ENCODE assay signal across 16 cellular contexts in the genomic region with DNA sequence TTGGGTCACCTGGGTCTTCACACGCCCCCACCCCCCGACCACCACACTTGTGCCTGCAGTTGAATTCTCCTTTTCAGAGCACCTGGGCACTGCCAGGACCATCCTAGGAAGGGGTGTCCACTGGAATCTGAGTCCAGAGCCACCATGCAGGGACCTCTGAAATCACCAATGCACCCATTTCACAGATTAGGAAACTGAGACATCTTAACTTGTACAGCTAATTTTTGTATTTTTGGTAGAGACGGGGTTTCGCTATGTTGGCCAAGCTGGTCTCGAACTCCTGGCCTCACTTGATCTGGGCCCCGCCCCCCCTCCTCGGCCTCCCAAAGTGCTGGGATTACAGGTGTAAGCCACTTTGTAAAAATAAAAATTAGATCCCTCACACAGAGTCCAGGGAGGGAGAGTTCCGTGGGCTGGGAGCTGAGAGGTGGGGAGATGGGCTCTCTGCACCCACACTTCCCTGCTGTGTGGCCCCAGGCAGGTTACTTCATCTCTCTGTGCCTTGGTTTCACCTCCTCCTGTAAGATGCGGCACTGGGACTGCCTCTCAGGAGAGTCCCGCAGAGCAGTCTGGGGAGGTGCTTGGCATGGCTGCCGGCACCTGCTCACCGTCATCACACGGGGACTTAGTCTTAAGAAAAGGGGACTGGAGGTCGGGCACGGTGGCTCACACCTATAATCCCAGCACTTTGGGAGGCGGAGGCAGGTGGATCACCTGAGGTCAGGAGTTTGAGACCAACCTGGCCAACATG. TPM values are rescaled to one million over a fixed set of nuclear protein-coding genes. Genes with fewer than 3 reads are reported as not detected.
DNase-seq lines count a peak whose midpoint lies in the region; ATAC-seq and TF ChIP-seq lines count a peak whose summit lies in the region.
"Had no signal": no experiment of that assay in that cellular context is flagged by ENCODE, and none has a peak within 500 bp of the region (broad histone marks: within the 10 kb centered on the region; RNA-seq: fewer than 3 reads in every experiment).

No MANE protein-coding gene starts in this region.

- peak overlapping the region; percentile 60 for H3K4me3 Mint-ChIP-seq in activated CD4-positive, alpha-beta memory T cell treated with anti-CD3 and anti-CD28 coated beads for 36 hours
- no peak overlapping the region for H3K4me3 Mint-ChIP-seq in activated CD4-positive, alpha-beta memory T cell treated with anti-CD3 and anti-CD28 coated beads, Interleukin-2, amount 10 ng/mL, durations not matched to agents 7 days and 5 days
- peak overlapping the region; percentile 35 for H3K4me3 Mint-ChIP-seq in activated T-helper 2 cell treated with anti-CD3 and anti-CD28 coated beads, Interferon-gamma antibody, Interleukin-2, Interleukin-4, amounts not matched to agents 10 μg/mL and 5 μg/mL and 100 μg/mL, durations not matched to agents 14 hours and 24 hours and 36 hours (ENCODE audit: low read depth)
- H3K4me3 Mint-ChIP-seq in stimulated activated memory B cell treated with anti-CD40 and anti-IgM and Interleukin-4, amounts not matched to agents 10 μg/mL and 1 μg/mL and 100 μg/mL, for 72 hours = peak overlapping the region; percentile 39
- H3K4me3 Mint-ChIP-seq in activated naive CD4-positive, alpha-beta T cell treated with anti-CD3 and anti-CD28 coated beads for 36 hours = no peak overlapping the region
- H3K4me3 Mint-ChIP-seq: activated T-cell treated with anti-CD3 and anti-CD28 coated beads, Interleukin-2, amount 50 U/mL, for 24 hours had no signal

- no peak for DNase-seq in activated CD4-positive, alpha-beta memory T cell treated with anti-CD3 and anti-CD28 coated beads for 36 hours
- no peak for DNase-seq in activated CD4-positive, alpha-beta memory T cell treated with anti-CD3 and anti-CD28 coated beads, Interleukin-2, amount 10 ng/mL, durations not matched to agents 7 days and 5 days
- DNase-seq in activated T-helper 2 cell treated with anti-CD3 and anti-CD28 coated beads, Interferon-gamma antibody, Interleukin-2, Interleukin-4, amounts not matched to agents 10 μg/mL and 5 μg/mL and 100 μg/mL, durations not matched to agents 14 hours and 24 hours and 36 hours (ENCODE audit: low spot score) = no peak
- DNase-seq in NCI-H446 (lab: John Stamatoyannopoulos, UW) (no peak), GM20000 (ENCODE audit: low spot score) (no peak)
- no peak for DNase-seq in activated naive CD4-positive, alpha-beta T cell treated with anti-CD3 and anti-CD28 coated beads for 36 hours
- DNase-seq: NCI-H510A, SHP77 treated with DMSO at 0.1 percent for 48 hours had no signal

- no peak overlapping the region for H3K27ac Mint-ChIP-seq in activated CD4-positive, alpha-beta memory T cell treated with anti-CD3 and anti-CD28 coated beads for 36 hours
- H3K27ac Mint-ChIP-seq in activated CD4-positive, alpha-beta memory T cell treated with anti-CD3 and anti-CD28 coated beads, Interleukin-2, amount 10 ng/mL, durations not matched to agents 7 days and 5 days = no peak overlapping the region
- H3K27ac Mint-ChIP-seq in activated T-helper 2 cell treated with anti-CD3 and anti-CD28 coated beads, Interferon-gamma antibody, Interleukin-2, Interleukin-4, amounts not matched to agents 10 μg/mL and 5 μg/mL and 100 μg/mL, durations not matched to agents 14 hours and 24 hours and 36 hours = no peak overlapping the region
- no peak overlapping the region for H3K27ac Mint-ChIP-seq in stimulated activated memory B cell treated with anti-CD40 and anti-IgM and Interleukin-4, amounts not matched to agents 10 μg/mL and 1 μg/mL and 100 μg/mL, for 72 hours
- H3K27ac Mint-ChIP-seq in activated naive CD4-positive, alpha-beta T cell treated with anti-CD3 and anti-CD28 coated beads for 36 hours = no peak overlapping the region
- H3K27ac Mint-ChIP-seq: activated T-cell treated with anti-CD3 and anti-CD28 coated beads, Interleukin-2, amount 50 U/mL, for 24 hours; immature natural killer cell had no signal

- H3K4me1 ChIP-seq in HEK293 (ENCODE audit: control insufficient read depth, insufficient read depth, low read length) = no peaks in the 10 kb centered on the region
- H3K4me1 ChIP-seq: psoas muscle had no signal

- no peaks in the 10 kb centered on the region for H3K9me3 Mint-ChIP-seq in activated CD4-positive, alpha-beta memory T cell treated with anti-CD3 and anti-CD28 coated beads for 36 hours
- H3K9me3 Mint-ChIP-seq in activated CD4-positive, alpha-beta memory T cell treated with anti-CD3 and anti-CD28 coated beads, Interleukin-2, amount 10 ng/mL, durations not matched to agents 7 days and 5 days = no peaks in the 10 kb centered on the region
- no peaks in the 10 kb centered on the region for H3K9me3 Mint-ChIP-seq in activated T-helper 2 cell treated with anti-CD3 and anti-CD28 coated beads, Interferon-gamma antibody, Interleukin-2, Interleukin-4, amounts not matched to agents 10 μg/mL and 5 μg/mL and 100 μg/mL, durations not matched to agents 14 hours and 24 hours and 36 hours
- no peaks in the 10 kb centered on the region for H3K9me3 Mint-ChIP-seq in stimulated activated memory B cell treated with anti-CD40 and anti-IgM and Interleukin-4, amounts not matched to agents 10 μg/mL and 1 μg/mL and 100 μg/mL, for 72 hours
- H3K9me3 Mint-ChIP-seq in activated naive CD4-positive, alpha-beta T cell treated with anti-CD3 and anti-CD28 coated beads for 36 hours = no peaks in the 10 kb centered on the region
- H3K9me3 Mint-ChIP-seq: activated T-cell treated with anti-CD3 and anti-CD28 coated beads, Interleukin-2, amount 50 U/mL, for 24 hours; immature natural killer cell; stimulated activated naive CD8-positive, alpha-beta T cell treated with anti-CD3 and anti-CD28 coated beads, Interleukin-15, amount 100 ng/mL, for 72 hours had no signal

- intact Hi-C loops in activated CD4-positive, alpha-beta memory T cell treated with anti-CD3 and anti-CD28 coated beads for 36 hours (cut with micrococcal nuclease) = loop anchor here (1.0 kb wide), 3 partner anchors 31 to 112 kb away; no protein-coding TSS in a partner anchor
- intact Hi-C loops in activated T-helper 2 cell treated with anti-CD3 and anti-CD28 coated beads, Interferon-gamma antibody, Interleukin-2, Interleukin-4, amounts not matched to agents 10 μg/mL and 5 μg/mL and 100 μg/mL, durations not matched to agents 14 hours and 24 hours and 36 hours (cut with micrococcal nuclease) = loop anchor here (1.0 kb wide), 1 partner anchor 112 kb away; no protein-coding TSS in a partner anchor
- intact Hi-C loops in activated naive CD4-positive, alpha-beta T cell treated with anti-CD3 and anti-CD28 coated beads for 36 hours (cut with micrococcal nuclease) = loop anchor here (1.0 kb wide), 3 partner anchors 31 to 112 kb away; no protein-coding TSS in a partner anchor

- H3K9me3 ChIP-seq in HEK293 (ENCODE audit: control insufficient read depth, insufficient read depth, low read depth, low read length) = no peaks in the 10 kb centered on the region
- H3K9me3 ChIP-seq: psoas muscle had no signal

- peaks cover 2% of the 10 kb centered on the region for H3K4me1 Mint-ChIP-seq in activated CD4-positive, alpha-beta memory T cell treated with anti-CD3 and anti-CD28 coated beads for 36 hours (ENCODE audit: low read depth)
- peaks cover 3% of the 10 kb centered on the region for H3K4me1 Mint-ChIP-seq in activated CD4-positive, alpha-beta memory T cell treated with anti-CD3 and anti-CD28 coated beads, Interleukin-2, amount 10 ng/mL, durations not matched to agents 7 days and 5 days
- no peaks in the 10 kb centered on the region for H3K4me1 Mint-ChIP-seq in activated T-helper 2 cell treated with anti-CD3 and anti-CD28 coated beads, Interferon-gamma antibody, Interleukin-2, Interleukin-4, amounts not matched to agents 10 μg/mL and 5 μg/mL and 100 μg/mL, durations not matched to agents 14 hours and 24 hours and 36 hours (ENCODE audit: low read depth)
- H3K4me1 Mint-ChIP-seq in stimulated activated memory B cell treated with anti-CD40 and anti-IgM and Interleukin-4, amounts not matched to agents 10 μg/mL and 1 μg/mL and 100 μg/mL, for 72 hours = no peaks in the 10 kb centered on the region
- peaks cover 3% of the 10 kb centered on the region for H3K4me1 Mint-ChIP-seq in activated naive CD4-positive, alpha-beta T cell treated with anti-CD3 and anti-CD28 coated beads for 36 hours (ENCODE audit: low read depth)
- H3K4me1 Mint-ChIP-seq: stimulated activated naive CD8-positive, alpha-beta T cell treated with anti-CD3 and anti-CD28 coated beads, Interleukin-15, amount 100 ng/mL, for 72 hours had no signal

- no peaks in the 10 kb centered on the region for H3K36me3 Mint-ChIP-seq in activated CD4-positive, alpha-beta memory T cell treated with anti-CD3 and anti-CD28 coated beads for 36 hours
- no peaks in the 10 kb centered on the region for H3K36me3 Mint-ChIP-seq in activated CD4-positive, alpha-beta memory T cell treated with anti-CD3 and anti-CD28 coated beads, Interleukin-2, amount 10 ng/mL, durations not matched to agents 7 days and 5 days (ENCODE audit: low read depth)
- H3K36me3 Mint-ChIP-seq in activated T-helper 2 cell treated with anti-CD3 and anti-CD28 coated beads, Interferon-gamma antibody, Interleukin-2, Interleukin-4, amounts not matched to agents 10 μg/mL and 5 μg/mL and 100 μg/mL, durations not matched to agents 14 hours and 24 hours and 36 hours (ENCODE audit: low read depth) = no peaks in the 10 kb centered on the region
- no peaks in the 10 kb centered on the region for H3K36me3 Mint-ChIP-seq in stimulated activated memory B cell treated with anti-CD40 and anti-IgM and Interleukin-4, amounts not matched to agents 10 μg/mL and 1 μg/mL and 100 μg/mL, for 72 hours
- H3K36me3 Mint-ChIP-seq in activated naive CD4-positive, alpha-beta T cell treated with anti-CD3 and anti-CD28 coated beads for 36 hours (ENCODE audit: low read depth) = no peaks in the 10 kb centered on the region
- H3K36me3 Mint-ChIP-seq: immature natural killer cell, naive B cell had no signal

- CTCF ChIA-PET in activated CD4-positive, alpha-beta memory T cell treated with anti-CD3 and anti-CD28 coated beads for 36 hours (lab: Charles Lee) = interaction anchor here (1.1 to 4.6 kb wide), 9 partner anchors 12 to 119 kb away, joined by 4 to 103 read pairs (median 8); no protein-coding TSS in a partner anchor
- CTCF ChIA-PET in activated CD4-positive, alpha-beta memory T cell treated with anti-CD3 and anti-CD28 coated beads, Interleukin-2, amount 10 ng/mL, durations not matched to agents 7 days and 5 days (lab: Charles Lee) = interaction anchor here (0.6 to 6.1 kb wide), 17 partner anchors 9 to 155 kb away, joined by 3 to 62 read pairs (median 6); a partner anchor contains a TSS
- CTCF ChIA-PET in HEK293 (lab: Yijun Ruan, JAX) = interaction anchor here (0.6 to 10.9 kb wide), 48 partner anchors 9 to 906 kb away, joined by 3 to 138 read pairs (median 4); a partner anchor contains a TSS
- CTCF ChIA-PET in activated naive CD4-positive, alpha-beta T cell treated with anti-CD3 and anti-CD28 coated beads for 36 hours (lab: Charles Lee) = interaction anchor here (0.6 to 4.7 kb wide), 18 partner anchors 8 to 347 kb away, joined by 3 to 27 read pairs (median 4); no protein-coding TSS in a partner anchor

- POLR2A ChIA-PET in activated CD4-positive, alpha-beta memory T cell treated with anti-CD3 and anti-CD28 coated beads for 36 hours (lab: Charles Lee) = no interaction called here
- POLR2A ChIA-PET in activated CD4-positive, alpha-beta memory T cell treated with anti-CD3 and anti-CD28 coated beads, Interleukin-2, amount 10 ng/mL, durations not matched to agents 7 days and 5 days (lab: Charles Lee) = interaction anchor here (2.0 kb wide), 1 partner anchor 84 kb away, joined by 6 read pairs; no protein-coding TSS in a partner anchor
- POLR2A ChIA-PET in HEK293 (lab: Yijun Ruan, JAX) = no interaction called here

- no peak overlapping the region for H3K27ac ChIP-seq in HEK293 (ENCODE audit: extremely low read depth, low read depth, low read length)
- H3K27ac ChIP-seq: brain microvascular endothelial cell, psoas muscle had no signal

- no peaks in the 10 kb centered on the region for H3K27me3 Mint-ChIP-seq in activated CD4-positive, alpha-beta memory T cell treated with anti-CD3 and anti-CD28 coated beads for 36 hours
- H3K27me3 Mint-ChIP-seq in activated CD4-positive, alpha-beta memory T cell treated with anti-CD3 and anti-CD28 coated beads, Interleukin-2, amount 10 ng/mL, durations not matched to agents 7 days and 5 days = peaks cover 4% of the 10 kb centered on the region
- peaks cover 5% of the 10 kb centered on the region for H3K27me3 Mint-ChIP-seq in activated T-helper 2 cell treated with anti-CD3 and anti-CD28 coated beads, Interferon-gamma antibody, Interleukin-2, Interleukin-4, amounts not matched to agents 10 μg/mL and 5 μg/mL and 100 μg/mL, durations not matched to agents 14 hours and 24 hours and 36 hours (ENCODE audit: low read depth)
- peaks cover 45% of the 10 kb centered on the region for H3K27me3 Mint-ChIP-seq in stimulated activated memory B cell treated with anti-CD40 and anti-IgM and Interleukin-4, amounts not matched to agents 10 μg/mL and 1 μg/mL and 100 μg/mL, for 72 hours
- no peaks in the 10 kb centered on the region for H3K27me3 Mint-ChIP-seq in activated naive CD4-positive, alpha-beta T cell treated with anti-CD3 and anti-CD28 coated beads for 36 hours (ENCODE audit: low read depth)
- H3K27me3 Mint-ChIP-seq: activated T-cell treated with anti-CD3 and anti-CD28 coated beads, Interleukin-2, amount 50 U/mL, for 24 hours had no signal

- no peak for ATAC-seq in stimulated activated memory B cell treated with anti-CD40 and anti-IgM and Interleukin-4, amounts not matched to agents 10 μg/mL and 1 μg/mL and 100 μg/mL, for 72 hours

- H3K4me3 ChIP-seq in HEK293 (ENCODE audit: low read depth, low read length) = no peak overlapping the region

- no peaks in the 10 kb centered on the region for H3K36me3 ChIP-seq in HEK293 (ENCODE audit: control insufficient read depth in 2 of 2, insufficient read depth in 1 of 2, low read length in 2 of 2)
- H3K36me3 ChIP-seq: brain microvascular endothelial cell had no signal

- TF ChIP-seq CTCF in HEK293 (tag by site-specific recombination; IDR thresholded peaks at IDR 0.05) (no peak), GM20000 (IDR thresholded peaks at IDR 0.05; ENCODE audit: extremely low read depth, missing control alignments) (no peak)

RNA-seq across cellular contexts. Expression of a gene that starts 45.9 kb away (rescaled TPM):
- total RNA-seq in activated CD4-positive, alpha-beta memory T cell treated with anti-CD3 and anti-CD28 coated beads for 36 hours = 10 to 100 TPM; 32.6 to 32.8 TPM
- total RNA-seq in activated CD4-positive, alpha-beta memory T cell treated with anti-CD3 and anti-CD28 coated beads, Interleukin-2, amount 10 ng/mL, durations not matched to agents 7 days and 5 days = 10 to 100 TPM; 39.2 to 40.7 TPM
- 41.9 and 42.2 TPM in 2 replicates for total RNA-seq in activated T-helper 2 cell treated with anti-CD3 and anti-CD28 coated beads, Interferon-gamma antibody, Interleukin-2, Interleukin-4, amounts not matched to agents 10 μg/mL and 5 μg/mL and 100 μg/mL, durations not matched to agents 14 hours and 24 hours and 36 hours
- 10 to 100 TPM; 21.6 to 24.3 TPM for total RNA-seq in activated naive CD4-positive, alpha-beta T cell treated with anti-CD3 and anti-CD28 coated beads for 36 hours

RNA-seq across cellular contexts. Expression of a gene that starts 50.9 kb away (rescaled TPM):
- 10 to 100 TPM; 29.3 to 29.7 TPM for total RNA-seq in activated CD4-positive, alpha-beta memory T cell treated with anti-CD3 and anti-CD28 coated beads for 36 hours
- 10 to 100 TPM; 24.8 to 26.3 TPM for total RNA-seq in activated CD4-positive, alpha-beta memory T cell treated with anti-CD3 and anti-CD28 coated beads, Interleukin-2, amount 10 ng/mL, durations not matched to agents 7 days and 5 days
- total RNA-seq in activated T-helper 2 cell treated with anti-CD3 and anti-CD28 coated beads, Interferon-gamma antibody, Interleukin-2, Interleukin-4, amounts not matched to agents 10 μg/mL and 5 μg/mL and 100 μg/mL, durations not matched to agents 14 hours and 24 hours and 36 hours = 37.4 and 39.6 TPM in 2 replicates
- 10 to 100 TPM; 31.2 to 34.1 TPM for total RNA-seq in activated naive CD4-positive, alpha-beta T cell treated with anti-CD3 and anti-CD28 coated beads for 36 hours

Comparison
In these comparisons a context has a peak if more than half of its experiments do, and no peak if none do; other contexts are left out.
1. H3K4me3 Mint-ChIP-seq: peak in activated CD4-positive, alpha-beta memory T cell treated with anti-CD3 and anti-CD28 coated beads for 36 hours (single experiment), activated T-helper 2 cell treated with anti-CD3 and anti-CD28 coated beads, Interferon-gamma antibody, Interleukin-2, Interleukin-4, amounts not matched to agents 10 μg/mL and 5 μg/mL and 100 μg/mL, durations not matched to agents 14 hours and 24 hours and 36 hours (single experiment) and stimulated activated memory B cell treated with anti-CD40 and anti-IgM and Interleukin-4, amounts not matched to agents 10 μg/mL and 1 μg/mL and 100 μg/mL, for 72 hours (single experiment); none in activated CD4-positive, alpha-beta memory T cell treated with anti-CD3 and anti-CD28 coated beads, Interleukin-2, amount 10 ng/mL, durations not matched to agents 7 days and 5 days (single experiment) and activated naive CD4-positive, alpha-beta T cell treated with anti-CD3 and anti-CD28 coated beads for 36 hours (single experiment).